ENCODE assay signal across 2 cellular contexts in genomic region chr20:62409935-62410741, GRCh38.
TF ChIP-seq lines count a peak whose summit lies in the region.

No MANE protein-coding gene starts in this region.

TF ChIP-seq in K562, 482 proteins besides CTCF, POLR2A, EP300 and RAD21 (continues in another document):
- no peak for TF ChIP-seq MTF1 (CRISPR knock-in tag; IDR thresholded peaks at IDR 0.05; ENCODE audit: borderline replicate concordance)
- peak; percentile 68 to 86; a peak in 3 of 4 replicates for TF ChIP-seq MAZ (CRISPR knock-in tag; conservative IDR thresholded peaks at IDR 0.05 in 1 of 2, IDR thresholded peaks at IDR 0.05 in 1 of 2)
- 0 out of 4 replicates have a peak, but pooled peaks of 1 of the 2 experiments have one; percentile 17 for TF ChIP-seq RCOR1 (IDR thresholded peaks at IDR 0.05; ENCODE audit: borderline replicate concordance in 1 of 2, low read depth in 2 of 2, low read length in 2 of 2)
- TF ChIP-seq L3MBTL2 (IDR thresholded peaks at IDR 0.05) = peak; percentile 52; the same call in 1 of the 2 replicates
- TF ChIP-seq ZNF263 (CRISPR knock-in tag; IDR thresholded peaks at IDR 0.05; ENCODE audit: borderline replicate concordance) = peak; percentile 83
- peak; percentile 80 for TF ChIP-seq ARID2 (IDR thresholded peaks at IDR 0.05)
- TF ChIP-seq HCFC1 (IDR thresholded peaks at IDR 0.05; ENCODE audit: low read depth, low read length) = 0 out of 2 replicates have a peak, but pooled peaks have one; percentile 12
- 0 out of 2 replicates have a peak, but pooled peaks have one; percentile 2 for TF ChIP-seq BHLHE40 (IDR thresholded peaks at IDR 0.05; ENCODE audit: low read length)
- TF ChIP-seq NR2C2 (CRISPR knock-in tag; IDR thresholded peaks at IDR 0.05) = 0 out of 2 replicates have a peak, but pooled peaks have one; percentile 39
- TF ChIP-seq NR2C2 (tag; IDR thresholded peaks at IDR 0.05) = no peak
- TF ChIP-seq RB1 (IDR thresholded peaks at IDR 0.05; ENCODE audit: low read depth) = peak; percentile 55; the same call in 1 of the 2 replicates
- TF ChIP-seq FOXA3 (CRISPR knock-in tag; conservative IDR thresholded peaks at IDR 0.05 in 1 of 2, IDR thresholded peaks at IDR 0.05 in 1 of 2) = peak in 1 of 2 experiments; percentile 29; a peak in 1 of 4 replicates
- peak; percentile 57 for TF ChIP-seq SMC3 (conservative IDR thresholded peaks at IDR 0.05; ENCODE audit: insufficient read depth, low read depth, low read length)
- TF ChIP-seq RBM22 (IDR thresholded peaks at IDR 0.05; ENCODE audit: low read depth, low read length, poor library complexity, severe bottlenecking) = no peak
- no peak for TF ChIP-seq TOE1 (IDR thresholded peaks at IDR 0.05; ENCODE audit: borderline replicate concordance)
- no peak for TF ChIP-seq TOE1 (CRISPR knock-in tag; IDR thresholded peaks at IDR 0.05; ENCODE audit: borderline replicate concordance, low read depth)
- TF ChIP-seq ARHGAP35 (IDR thresholded peaks at IDR 0.05; ENCODE audit: partially characterized antibody) = no peak
- TF ChIP-seq ZNF232 (CRISPR knock-in tag; IDR thresholded peaks at IDR 0.05) = no peak
- no peak for TF ChIP-seq SP1 (CRISPR knock-in tag; IDR thresholded peaks at IDR 0.05)
- TF ChIP-seq STAG1 (CRISPR knock-in tag; IDR thresholded peaks at IDR 0.05; ENCODE audit: borderline replicate concordance) = peak; percentile 89
- TF ChIP-seq TCF7 (IDR thresholded peaks at IDR 0.05; ENCODE audit: borderline replicate concordance) = no peak
- no peak for TF ChIP-seq SAP30 (IDR thresholded peaks at IDR 0.05; ENCODE audit: borderline replicate concordance, insufficient read depth, low read depth, low read length, poor library complexity, severe bottlenecking)
- peak; percentile 83 for TF ChIP-seq CTCFL (IDR thresholded peaks at IDR 0.05; ENCODE audit: borderline replicate concordance, insufficient read depth, low read depth, low read length, poor library complexity, severe bottlenecking)
- TF ChIP-seq ESRRA (IDR thresholded peaks at IDR 0.05; ENCODE audit: borderline replicate concordance, low read depth) = 0 out of 2 replicates have a peak, but pooled peaks have one; percentile 12
- TF ChIP-seq CC2D1A (IDR thresholded peaks at IDR 0.05) = peak; percentile 66; the same call in 1 of the 2 replicates
- TF ChIP-seq NEUROD1 (IDR thresholded peaks at IDR 0.05; ENCODE audit: borderline replicate concordance, low read depth, low read length, partially characterized antibody) = peak; percentile 20
- TF ChIP-seq YY1 (IDR thresholded peaks at IDR 0.05; ENCODE audit: borderline replicate concordance in 1 of 3, control insufficient read depth in 1 of 3, extremely low read depth in 1 of 3, insufficient read depth in 3 of 3, insufficient read length in 1 of 3, insufficient replicate concordance in 2 of 3, low read depth in 1 of 3, low read length in 2 of 3) = peak in 1 of 3 experiments; percentile 19
- peak; percentile 48; the same call in 1 of the 2 replicates for TF ChIP-seq VEZF1 (CRISPR knock-in tag; IDR thresholded peaks at IDR 0.05)
- 0 out of 2 replicates have a peak, but pooled peaks have one; percentile 25 for TF ChIP-seq CREM (IDR thresholded peaks at IDR 0.05; ENCODE audit: low read depth)
- TF ChIP-seq CEBPG (CRISPR knock-in tag; IDR thresholded peaks at IDR 0.05) = peak; percentile 38; the same call in 1 of the 2 replicates
- no peak for TF ChIP-seq CEBPG (tag; conservative IDR thresholded peaks at IDR 0.05 in 1 of 2, IDR thresholded peaks at IDR 0.05 in 1 of 2)
- no peak for TF ChIP-seq RNF2 (IDR thresholded peaks at IDR 0.05)
- 0 out of 2 replicates have a peak, but pooled peaks have one; percentile 40 for TF ChIP-seq ZNF12 (CRISPR knock-in tag; IDR thresholded peaks at IDR 0.05)
- peak; percentile 75; the same call in 1 of the 2 replicates for TF ChIP-seq TFAP4 (CRISPR knock-in tag; IDR thresholded peaks at IDR 0.05; ENCODE audit: borderline replicate concordance)
- peak; percentile 42; the same call in 1 of the 2 replicates for TF ChIP-seq MTA3 (IDR thresholded peaks at IDR 0.05; ENCODE audit: borderline replicate concordance)
- TF ChIP-seq CBFB (CRISPR knock-in tag; IDR thresholded peaks at IDR 0.05) = no peak; the same call in 1 of the 2 replicates

TF ChIP-seq in HepG2, 621 proteins besides CTCF, POLR2A, EP300 and RAD21 (continues in another document):
- TF ChIP-seq ZNF839 (CRISPR knock-in tag; IDR thresholded peaks at IDR 0.05; ENCODE audit: borderline replicate concordance) (peak; percentile 92; the same call in 1 of the 2 replicates), SNAPC2 (CRISPR knock-in tag; IDR thresholded peaks at IDR 0.05) (no peak), FOXA3 (CRISPR knock-in tag; IDR thresholded peaks at IDR 0.05) (no peak), ZNF543 (CRISPR knock-in tag; IDR thresholded peaks at IDR 0.05) (peak; percentile 67; the same call in 1 of the 2 replicates), MYPOP (CRISPR knock-in tag; IDR thresholded peaks at IDR 0.05) (peak; percentile 49; the same call in 1 of the 2 replicates), ZNF660 (CRISPR knock-in tag; IDR thresholded peaks at IDR 0.05; ENCODE audit: borderline replicate concordance, low read depth) (no peak), SKI (IDR thresholded peaks at IDR 0.05; ENCODE audit: partially characterized antibody) (peak; percentile 28), SMAD1 (CRISPR knock-in tag; IDR thresholded peaks at IDR 0.05; ENCODE audit: borderline replicate concordance, low read depth) (peak; percentile 93; the same call in 1 of the 2 replicates), ZFP90 (CRISPR knock-in tag; IDR thresholded peaks at IDR 0.05; ENCODE audit: borderline replicate concordance) (peak; percentile 68; the same call in 1 of the 2 replicates), ETV5 (CRISPR knock-in tag; IDR thresholded peaks at IDR 0.05; ENCODE audit: borderline replicate concordance) (peak; percentile 20; the same call in 1 of the 2 replicates), NONO (IDR thresholded peaks at IDR 0.05) (no peak), NONO (CRISPR knock-in tag; conservative IDR thresholded peaks at IDR 0.05) (0 out of 2 replicates have a peak, but pooled peaks have one; percentile 37), ZFY (CRISPR knock-in tag; IDR thresholded peaks at IDR 0.05) (no peak), PAWR (CRISPR knock-in tag; IDR thresholded peaks at IDR 0.05; ENCODE audit: borderline replicate concordance) (0 out of 2 replicates have a peak, but pooled peaks have one; percentile 82), NFYC (CRISPR knock-in tag; IDR thresholded peaks at IDR 0.05) (0 out of 2 replicates have a peak, but pooled peaks have one; percentile 18), HCFC1 (IDR thresholded peaks at IDR 0.05; ENCODE audit: low read depth, low read length) (0 out of 2 replicates have a peak, but pooled peaks have one; percentile 14), ZFX (CRISPR knock-in tag; IDR thresholded peaks at IDR 0.05; ENCODE audit: low read depth) (peak; percentile 47; the same call in 1 of the 2 replicates), IRF2 (CRISPR knock-in tag; IDR thresholded peaks at IDR 0.05) (0 out of 2 replicates have a peak, but pooled peaks have one; percentile 38), KDM5B (CRISPR knock-in tag; IDR thresholded peaks at IDR 0.05; ENCODE audit: borderline replicate concordance) (no peak; the same call in 1 of the 2 replicates), PHF21A (CRISPR knock-in tag; IDR thresholded peaks at IDR 0.05) (peak; percentile 45; the same call in 1 of the 2 replicates), ZNF800 (CRISPR knock-in tag; IDR thresholded peaks at IDR 0.05) (no peak), ZNF138 (CRISPR knock-in tag; IDR thresholded peaks at IDR 0.05; ENCODE audit: low read depth) (peak; percentile 73; the same call in 1 of the 2 replicates), PHB2 (IDR thresholded peaks at IDR 0.05; ENCODE audit: partially characterized antibody) (no peak), ZNF619 (CRISPR knock-in tag; IDR thresholded peaks at IDR 0.05) (peak; percentile 90; the same call in 1 of the 2 replicates), AHR (CRISPR knock-in tag; IDR thresholded peaks at IDR 0.05) (peak; percentile 75; the same call in 1 of the 2 replicates), ZNF616 (CRISPR knock-in tag; IDR thresholded peaks at IDR 0.05; ENCODE audit: low read depth) (no peak), AGO1 (IDR thresholded peaks at IDR 0.05; ENCODE audit: low read depth, low read length, poor library complexity, severe bottlenecking) (peak; percentile 47), TFAP4 (IDR thresholded peaks at IDR 0.05; ENCODE audit: borderline replicate concordance, low read depth) (peak; percentile 31; the same call in 1 of the 2 replicates), ZNF567 (CRISPR knock-in tag; IDR thresholded peaks at IDR 0.05; ENCODE audit: borderline replicate concordance) (peak; percentile 92; the same call in 1 of the 2 replicates), ELF1 (CRISPR knock-in tag; IDR thresholded peaks at IDR 0.05) (peak; percentile 21; the same call in 1 of the 2 replicates), ZNF292 (CRISPR knock-in tag; IDR thresholded peaks at IDR 0.05; ENCODE audit: borderline replicate concordance, low read depth) (peak; percentile 86), ZBTB7B (CRISPR knock-in tag; IDR thresholded peaks at IDR 0.05) (peak; percentile 61; the same call in 1 of the 2 replicates), ZNF510 (CRISPR knock-in tag; IDR thresholded peaks at IDR 0.05; ENCODE audit: low read depth) (0 out of 2 replicates have a peak, but pooled peaks have one; percentile 72), NR2F6 (IDR thresholded peaks at IDR 0.05) (no peak), NR2F6 (CRISPR knock-in tag; IDR thresholded peaks at IDR 0.05) (peak; percentile 12; the same call in 1 of the 2 replicates), ZKSCAN8 (CRISPR knock-in tag; IDR thresholded peaks at IDR 0.05; ENCODE audit: borderline replicate concordance) (0 out of 2 replicates have a peak, but pooled peaks have one; percentile 33), CSRNP2 (CRISPR knock-in tag; conservative IDR thresholded peaks at IDR 0.05; ENCODE audit: low read depth) (no peak), NFAT5 (CRISPR knock-in tag; IDR thresholded peaks at IDR 0.05) (no peak)
